Comparison of ENCODE assay signal across 9 cellular contexts in the genomic region with DNA sequence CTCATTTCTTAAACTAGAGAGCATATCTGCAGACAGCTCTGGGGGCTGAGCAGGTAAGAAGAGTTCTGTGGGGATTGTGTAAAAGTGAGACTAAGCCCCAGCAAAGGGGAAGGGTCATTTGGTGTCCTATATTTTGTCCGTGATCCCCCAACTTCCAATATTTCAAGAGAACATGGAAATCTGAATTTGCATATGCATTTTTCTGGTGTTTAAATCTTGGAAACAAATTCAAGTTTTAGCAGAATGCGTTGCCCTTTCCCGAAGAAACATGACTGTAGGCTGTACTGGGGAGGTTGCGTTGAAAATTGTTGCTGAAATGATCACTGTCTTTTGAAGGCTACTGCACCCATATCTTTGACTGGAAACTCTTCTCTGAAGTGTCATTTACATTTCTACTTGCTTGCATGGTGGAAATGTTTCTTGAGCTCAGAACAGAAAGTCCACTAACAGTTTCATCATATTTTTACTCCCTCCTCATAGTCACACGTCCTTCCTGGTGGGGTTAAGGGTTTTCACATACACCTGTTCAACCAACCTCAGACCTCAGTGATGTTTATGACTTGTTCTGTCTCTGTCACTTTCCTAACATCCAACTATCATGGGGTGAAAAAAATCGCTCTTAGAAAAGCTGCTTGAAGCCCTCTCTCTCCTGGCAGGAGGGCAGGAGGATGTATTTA.
DNase-seq lines count a peak whose midpoint lies in the region; ATAC-seq and TF ChIP-seq lines count a peak whose summit lies in the region.
"Had no signal": no experiment of that assay in that cellular context is flagged by ENCODE, and none has a peak within 500 bp of the region (broad histone marks: within the 10 kb centered on the region; RNA-seq: fewer than 3 reads in every experiment).

No MANE protein-coding gene starts in this region.

- TF ChIP-seq CTCF in RWPE1 (conservative IDR thresholded peaks at IDR 0.05; ENCODE audit: low read depth): no peak

- POLR2A ChIA-PET in RWPE1 (lab: Yijun Ruan, JAX; ENCODE audit: low non-redundant PET): no interaction called here

- H3K27ac ChIP-seq in RWPE1: no peak overlapping the region

- peak; percentile 68 for ATAC-seq in GM18867 (IDR thresholded peaks at IDR 0.05; ENCODE audit: unreplicated experiment)
- peak; percentile 59 for ATAC-seq in GM21737 (IDR thresholded peaks at IDR 0.05; ENCODE audit: unreplicated experiment)
- ATAC-seq in HG03469 (IDR thresholded peaks at IDR 0.05; ENCODE audit: unreplicated experiment): peak; percentile 41
- no peak for ATAC-seq in naive B cell (ENCODE audit: low read depth in 2 of 2)

- H3K27me3 Mint-ChIP-seq in naive B cell: no peaks in the 10 kb centered on the region

- peak overlapping the region; percentile 16 to 83 (median 30) for H3K27ac Mint-ChIP-seq in naive B cell
- H3K27ac Mint-ChIP-seq: mesothelial cell of epicardium had no signal

- H3K4me3 Mint-ChIP-seq in naive B cell: no peak overlapping the region
- H3K4me3 Mint-ChIP-seq: mesothelial cell of epicardium had no signal

- no peak for DNase-seq in naive B cell
- DNase-seq in SIG-M5 treated with dmso at 0.1 percent for 504 hours (lab: John Stamatoyannopoulos, UW; ENCODE audit: unreplicated experiment): no peak
- DNase-seq in RWPE1 (ENCODE audit: low spot score): no peak
- no peak for DNase-seq in stimulated activated naive CD4-positive, alpha-beta T cell (lab: John Stamatoyannopoulos, UW)
- DNase-seq in ureter (ENCODE audit: low spot score): no peak

- no peaks in the 10 kb centered on the region for H3K36me3 Mint-ChIP-seq in naive B cell
- H3K36me3 Mint-ChIP-seq: mesothelial cell of epicardium had no signal

- H3K4me1 Mint-ChIP-seq in naive B cell: peaks cover 61 to 78% (median 73%) of the 10 kb centered on the region in 3 donors

- H3K9me3 Mint-ChIP-seq in naive B cell: no peaks in the 10 kb centered on the region
- H3K9me3 Mint-ChIP-seq: mesothelial cell of epicardium had no signal

- CTCF ChIA-PET in RWPE1 (lab: Yijun Ruan, JAX): interaction anchor here (0.6 to 1.6 kb wide), 2 partner anchors 10 to 235 kb away, joined by 3 to 9 read pairs; no protein-coding TSS in a partner anchor

Comparison
In these comparisons a context has a peak if more than half of its experiments do, and no peak if none do; other contexts are left out.
1. ATAC-seq: peak in GM18867 (single experiment), GM21737 (single experiment) and HG03469 (single experiment); none in naive B cell (0 of 2).